Comparison of ENCODE assay signal across 8 cellular contexts in genomic region chr17:18185391-18185790, GRCh38. TPM values are rescaled to one million over a fixed set of nuclear protein-coding genes. Genes with fewer than 3 reads are reported as not detected.
A peak's percentile ranks its signal among the peaks of the same experiment; 100 is the strongest.
DNase-seq lines count a peak whose midpoint lies in the region; TF ChIP-seq lines count a peak whose summit lies in the region.

No MANE protein-coding gene starts in this region.

- no peak for TF ChIP-seq POLR2A in thyroid gland (IDR thresholded peaks at IDR 0.05)

- no peaks in the 10 kb centered on the region for H3K27me3 ChIP-seq in thyroid gland

- H3K9me3 ChIP-seq in thyroid gland: no peaks in the 10 kb centered on the region

- H3K4me1 ChIP-seq in thyroid gland: peaks cover 59 to 62% of the 10 kb centered on the region in 2 donors

- no peaks in the 10 kb centered on the region for H3K27me3 Mint-ChIP-seq in activated naive CD4-positive, alpha-beta T cell treated with anti-CD3 and anti-CD28 coated beads for 36 hours (ENCODE audit: low read depth)

- 11 to 13% methylated on average over 3 of the region's 3 CpGs for WGBS in thyroid gland, 2 donors

- DNase-seq in activated naive CD4-positive, alpha-beta T cell treated with anti-CD3 and anti-CD28 coated beads for 36 hours: no peak
- no peak for DNase-seq in activated naive CD4-positive, alpha-beta T cell (lab: John Stamatoyannopoulos, UW)
- DNase-seq in amniotic stem cell (lab: John Stamatoyannopoulos, UW): peak; percentile 20
- DNase-seq in kidney tubule cell (ENCODE audit: low spot score): peak; percentile 22
- DNase-seq in thyroid gland: peak; percentile 23 to 27
- DNase-seq in activated gamma-delta T cell (lab: John Stamatoyannopoulos, UW): no peak
- DNase-seq in NCI-H226: no peak
- no peak for DNase-seq in mucosa of gallbladder (ENCODE audit: low spot score)

- CTCF ChIA-PET in activated naive CD4-positive, alpha-beta T cell treated with anti-CD3 and anti-CD28 coated beads for 36 hours (lab: Charles Lee): interaction anchor here (1.4 to 1.6 kb wide), 2 partner anchors 14 to 40 kb away, joined by 3 to 5 read pairs; no protein-coding TSS in a partner anchor

- peak overlapping the region in 2 of 3 donors; percentile 80 to 97 for H3K4me3 ChIP-seq in thyroid gland (replicated peaks in 1 of 3)

- H3K9me3 Mint-ChIP-seq in activated naive CD4-positive, alpha-beta T cell treated with anti-CD3 and anti-CD28 coated beads for 36 hours: no peaks in the 10 kb centered on the region

- no peak for TF ChIP-seq CTCF in thyroid gland (IDR thresholded peaks at IDR 0.05)

- peak overlapping the region; percentile 85 for H3K27ac Mint-ChIP-seq in activated naive CD4-positive, alpha-beta T cell treated with anti-CD3 and anti-CD28 coated beads for 36 hours

- peaks cover 64% of the 10 kb centered on the region for H3K4me1 Mint-ChIP-seq in activated naive CD4-positive, alpha-beta T cell treated with anti-CD3 and anti-CD28 coated beads for 36 hours (ENCODE audit: low read depth)

- no peaks in the 10 kb centered on the region for H3K36me3 ChIP-seq in thyroid gland

- intact Hi-C loops in activated naive CD4-positive, alpha-beta T cell treated with anti-CD3 and anti-CD28 coated beads for 36 hours (cut with micrococcal nuclease): loop anchor here (10.0 kb wide), 1 partner anchor 711 kb away; the partner anchor contains the start of gene MED9
- intact Hi-C loops in thyroid gland (cut with DNase I): no loop called here

- H3K4me3 Mint-ChIP-seq in activated naive CD4-positive, alpha-beta T cell treated with anti-CD3 and anti-CD28 coated beads for 36 hours: peak overlapping the region; percentile 96

- H3K27ac ChIP-seq in thyroid gland: peak overlapping the region in 2 of 3 donors; percentile 50 to 97

- H3K36me3 Mint-ChIP-seq in activated naive CD4-positive, alpha-beta T cell treated with anti-CD3 and anti-CD28 coated beads for 36 hours (ENCODE audit: low read depth): peaks cover 37% of the 10 kb centered on the region

RNA-seq across cellular contexts. Expression of gene ALKBH5, which starts 1.8 kb away (rescaled TPM):
- total RNA-seq in activated naive CD4-positive, alpha-beta T cell treated with anti-CD3 and anti-CD28 coated beads for 36 hours: 10 to 100 TPM; 83.4 to 86.7 TPM
- 100 to 1,000 TPM; 123 to 169 (median 159) TPM for total RNA-seq in thyroid gland
- total RNA-seq in mucosa of gallbladder: 123 TPM

RNA-seq across cellular contexts. Expression of gene LLGL1, which starts 40.0 kb away (rescaled TPM):
- 10 to 100 TPM; 14.8 to 15.0 TPM for total RNA-seq in activated naive CD4-positive, alpha-beta T cell treated with anti-CD3 and anti-CD28 coated beads for 36 hours
- 10 to 100 TPM; 14.5 to 19.4 (median 17.5) TPM for total RNA-seq in thyroid gland
- total RNA-seq in mucosa of gallbladder: 19.6 TPM

Comparison
In these comparisons a context has a peak if more than half of its experiments do, and no peak if none do; other contexts are left out.
1. DNase-seq: peak in amniotic stem cell (single experiment), kidney tubule cell (single experiment) and thyroid gland (2 of 2); none in activated naive CD4-positive, alpha-beta T cell treated with anti-CD3 and anti-CD28 coated beads for 36 hours (single experiment), activated naive CD4-positive, alpha-beta T cell (0 of 4), activated gamma-delta T cell (single experiment), NCI-H226 (single experiment) and mucosa of gallbladder (single experiment).